In genomic region chr9:108882052-108882888, GRCh38 we compare ENCODE assay signal across 32 cellular contexts. TPM values are rescaled to one million over a fixed set of nuclear protein-coding genes. Genes with fewer than 3 reads are reported as not detected.
"Had no signal": no experiment of that assay in that cellular context is flagged by ENCODE, and none has a peak within 500 bp of the region (broad histone marks: within the 10 kb centered on the region; RNA-seq: fewer than 3 reads in every experiment).

No MANE protein-coding gene starts in this region.

- H3K9me3 ChIP-seq: ascending aorta, body of pancreas, breast epithelium, SJSA1, SK-N-SH had no signal

- H3K4me3 ChIP-seq: ascending aorta, body of pancreas, breast epithelium, SJSA1 had no signal

- H3K27me3 ChIP-seq: ascending aorta, body of pancreas, breast epithelium, SJSA1 had no signal

- H3K4me3 Mint-ChIP-seq: activated B cell treated with CpG ODN at 0.5 μM for 24 hours; activated T-cell treated with anti-CD3 and anti-CD28 coated beads, Interleukin-2, amount 50 U/mL, for 4 hours; activated T-helper 1 cell treated with anti-CD3 and anti-CD28 coated beads, Interleukin-12 subunit alpha, Interleukin-12 subunit beta, Interleukin-2, Interleukin-4 antibody, amounts not matched to agents 30 ng/mL and 10 ng/mL and 1 ng/mL, durations not matched to agents 14 hours and 24 hours and 36 hours; T-helper 1 cell treated with Interleukin-12 subunit alpha and Interleukin-12 subunit beta and Interleukin-4 antibody, amounts not matched to agents 30 μg/mL and 1 μg/mL, for 36 hours; T-helper 2 cell treated with Interferon-gamma antibody and Interleukin-4, amounts not matched to agents 5 μg/mL and 100 μg/mL, for 36 hours had no signal

- H3K27ac Mint-ChIP-seq: activated B cell treated with CpG ODN at 0.5 μM for 24 hours; activated T-helper 1 cell treated with anti-CD3 and anti-CD28 coated beads, Interleukin-12 subunit alpha, Interleukin-12 subunit beta, Interleukin-2, Interleukin-4 antibody, amounts not matched to agents 30 ng/mL and 10 ng/mL and 1 ng/mL, durations not matched to agents 14 hours and 24 hours and 36 hours; T-helper 1 cell treated with Interleukin-12 subunit alpha and Interleukin-12 subunit beta and Interleukin-4 antibody, amounts not matched to agents 30 μg/mL and 1 μg/mL, for 36 hours; T-helper 2 cell treated with Interferon-gamma antibody and Interleukin-4, amounts not matched to agents 5 μg/mL and 100 μg/mL, for 36 hours had no signal

- H3K4me1 ChIP-seq: ascending aorta, breast epithelium had no signal

- H3K27ac ChIP-seq: ascending aorta, body of pancreas, breast epithelium, KMS-11, SJSA1 had no signal

- DNase-seq: activated B cell treated with CpG ODN at 0.5 μM for 24 hours; activated CD4-positive, alpha-beta T cell treated with anti-CD3 and anti-CD28 coated beads for 48 hours; activated CD4-positive, alpha-beta T cell treated with anti-CD3 and anti-CD28 coated beads, Interleukin-2, amount 50 U/mL, for 4 hours; activated CD4-positive, CD25-positive, alpha-beta regulatory T cell treated with anti-CD3 and anti-CD28 coated beads, Interleukin-2, amount 50 U/mL, for 72 hours; activated CD8-positive, alpha-beta memory T cell treated with anti-CD3 and anti-CD28 coated beads, Interleukin-2, amount 50 U/mL, for 4 hours; activated effector memory CD4-positive, alpha-beta T cell treated with Interleukin-2 at 50 U/mL for 16 hours; activated naive CD4-positive, alpha-beta T cell treated with anti-CD3 and anti-CD28 coated beads, Interleukin-2, amount 50 U/mL, for 16 hours; activated T-cell treated with anti-CD3 and anti-CD28 coated beads for 4 hours; activated T-cell treated with anti-CD3 and anti-CD28 coated beads, Interleukin-2, amount 50 U/mL, for 4 hours; amygdala; body of pancreas; MM.1S; NCI-H1105; NCI-H1417 treated with DMSO at 0.1 percent for 48 hours; NCI-H1694; NCI-H2029; NCI-H345; NCI-H524 treated with DMSO at 0.1 percent for 48 hours; RPMI8226; SHP77 treated with DMSO at 0.1 percent for 48 hours; SK-N-SH had no signal

- H3K9me3 Mint-ChIP-seq: activated B cell treated with CpG ODN at 0.5 μM for 24 hours; activated T-cell treated with anti-CD3 and anti-CD28 coated beads, Interleukin-2, amount 50 U/mL, for 4 hours; activated T-helper 1 cell treated with anti-CD3 and anti-CD28 coated beads, Interleukin-12 subunit alpha, Interleukin-12 subunit beta, Interleukin-2, Interleukin-4 antibody, amounts not matched to agents 30 ng/mL and 10 ng/mL and 1 ng/mL, durations not matched to agents 14 hours and 24 hours and 36 hours; T-helper 1 cell treated with Interleukin-12 subunit alpha and Interleukin-12 subunit beta and Interleukin-4 antibody, amounts not matched to agents 30 μg/mL and 1 μg/mL, for 36 hours; T-helper 2 cell treated with Interferon-gamma antibody and Interleukin-4, amounts not matched to agents 5 μg/mL and 100 μg/mL, for 36 hours had no signal

- H3K9ac ChIP-seq: KMS-11, SK-N-SH had no signal

- H3K27me3 Mint-ChIP-seq: activated B cell treated with CpG ODN at 0.5 μM for 24 hours had no signal

- H3K4me2 ChIP-seq: KMS-11, SK-N-SH had no signal

- ATAC-seq: activated T-cell treated with anti-CD3 and anti-CD28 coated beads, Interleukin-2, amount 50 U/mL, for 4 hours; body of pancreas; Panc1 had no signal

RNA-seq across cellular contexts. Expression of gene ACTL7A, which starts 20.2 kb away (rescaled TPM):
- total RNA-seq: activated B cell treated with CpG ODN at 0.5 μM for 24 hours; activated T-cell treated with anti-CD3 and anti-CD28 coated beads, Interleukin-2, amount 50 U/mL, for 4 hours; activated T-helper 1 cell treated with anti-CD3 and anti-CD28 coated beads, Interleukin-12 subunit alpha, Interleukin-12 subunit beta, Interleukin-2, Interleukin-4 antibody, amounts not matched to agents 30 ng/mL and 10 ng/mL and 1 ng/mL, durations not matched to agents 14 hours and 24 hours and 36 hours; ascending aorta; body of pancreas; breast epithelium; cardiac septum; LHCN-M2; NCI-H460; SJSA1 had no signal

RNA-seq across cellular contexts. Expression of gene ACTL7B, which starts 26.5 kb away (rescaled TPM):
- total RNA-seq: ascending aorta, cardiac septum, LHCN-M2, NCI-H460, SJSA1 had no signal
